In the genomic region with DNA sequence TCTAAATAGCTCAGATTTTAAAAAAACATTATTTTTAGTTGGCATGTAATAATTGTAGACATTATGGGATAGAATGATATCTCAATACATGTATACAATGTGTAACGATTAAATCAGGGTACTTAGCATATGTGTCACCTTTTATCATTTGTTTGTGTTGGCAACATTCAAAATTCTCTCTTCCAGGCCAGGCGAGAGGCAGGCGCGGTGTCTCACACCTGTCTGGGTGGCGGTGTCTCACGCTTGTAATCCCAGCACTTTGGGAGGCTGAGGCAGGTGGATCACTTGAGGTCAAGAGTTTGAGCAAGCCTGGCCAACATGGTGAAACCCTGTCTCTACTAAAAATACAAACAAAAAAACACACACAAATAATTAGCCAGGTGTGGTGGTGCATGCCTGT, we compare ENCODE assay signal across 27 cellular contexts.
A peak's percentile ranks its signal among the peaks of the same experiment; 100 is the strongest.
DNase-seq lines count a peak whose midpoint lies in the region; ATAC-seq and TF ChIP-seq lines count a peak whose summit lies in the region.
"Had no signal": no experiment of that assay in that cellular context is flagged by ENCODE, and none has a peak within 500 bp of the region (broad histone marks: within the 10 kb centered on the region; RNA-seq: fewer than 3 reads in every experiment).

No MANE protein-coding gene starts in this region.

- H3K18ac ChIP-seq in trophoblast cell (ENCODE audit: low read length) = no peak overlapping the region

- no peak overlapping the region for H3K14ac ChIP-seq in trophoblast cell (ENCODE audit: low read length)

- no peaks in the 10 kb centered on the region for H4K20me1 ChIP-seq in MM.1S (ENCODE audit: insufficient read depth, low read length)

- no peak overlapping the region for H3K27ac ChIP-seq in RWPE2 (ENCODE audit: poor library complexity, severe bottlenecking)
- no peak overlapping the region for H3K27ac ChIP-seq in trophoblast cell (ENCODE audit: low read depth, low read length)
- no peak overlapping the region for H3K27ac ChIP-seq in MM.1S (ENCODE audit: low read length)
- H3K27ac ChIP-seq: ascending aorta, cardiac muscle cell, coronary artery, heart right ventricle, neutrophil, spleen, thyroid gland had no signal

- TF ChIP-seq CTCF in RWPE2 (IDR thresholded peaks at IDR 0.05; ENCODE audit: poor library complexity, severe bottlenecking) = no peak
- TF ChIP-seq CTCF in MM.1S (IDR thresholded peaks at IDR 0.05; ENCODE audit: low read length) = no peak

- H3K79me1 ChIP-seq in trophoblast cell (ENCODE audit: low read length) = peaks cover 2% of the 10 kb centered on the region

- H3K4me2 ChIP-seq in trophoblast cell (ENCODE audit: low read length) (no peak overlapping the region), MM.1S (ENCODE audit: low read depth, low read length) (no peak overlapping the region)

- no peak overlapping the region for H4K12ac ChIP-seq in trophoblast cell (ENCODE audit: low read depth, low read length)

- H3K9me3 ChIP-seq in RWPE2 (ENCODE audit: severe bottlenecking) (no peaks in the 10 kb centered on the region), trophoblast cell (ENCODE audit: insufficient read depth, low read depth, low read length) (no peaks in the 10 kb centered on the region), MM.1S (replicated peaks; ENCODE audit: insufficient read depth, low read length) (no peaks in the 10 kb centered on the region)
- H3K9me3 ChIP-seq: ascending aorta, neutrophil, thyroid gland had no signal

- H3K36me3 ChIP-seq in RWPE2 (ENCODE audit: low read depth) = no peaks in the 10 kb centered on the region
- H3K36me3 ChIP-seq in trophoblast cell (ENCODE audit: control insufficient read depth in 1 of 2, insufficient read depth in 2 of 2, low read length in 2 of 2) = no peaks in the 10 kb centered on the region
- H3K36me3 ChIP-seq in MM.1S (replicated peaks; ENCODE audit: insufficient read depth, low read length) = no peaks in the 10 kb centered on the region
- H3K36me3 ChIP-seq: ascending aorta, cardiac muscle cell, heart right ventricle, neutrophil, spleen, thyroid gland had no signal

- no peak overlapping the region for H4K8ac ChIP-seq in trophoblast cell (ENCODE audit: low read depth, low read length)

- no CpG with 5 or more reads among the region's 6 CpGs for WGBS in trophoblast cell (ENCODE audit: extremely low coverage, insufficient coverage, insufficient read length)

- no peak overlapping the region for H2BK120ac ChIP-seq in trophoblast cell (ENCODE audit: insufficient read depth, low read length, poor library complexity)

- no peak overlapping the region for H3K4ac ChIP-seq in trophoblast cell (ENCODE audit: low read depth, low read length)

- no peaks in the 10 kb centered on the region for H3F3A ChIP-seq in MM.1S (ENCODE audit: insufficient read depth, low read length)

- H3K79me2 ChIP-seq in trophoblast cell (ENCODE audit: control insufficient read depth, insufficient read depth, low read length, poor library complexity) (no peaks in the 10 kb centered on the region), MM.1S (ENCODE audit: low read length) (no peaks in the 10 kb centered on the region)

- H3K27me3 ChIP-seq in RWPE2 (ENCODE audit: insufficient read depth, poor library complexity, severe bottlenecking) = no peaks in the 10 kb centered on the region
- no peaks in the 10 kb centered on the region for H3K27me3 ChIP-seq in trophoblast cell (ENCODE audit: insufficient read depth, low read length)
- H3K27me3 ChIP-seq in MM.1S (replicated peaks; ENCODE audit: insufficient read depth, low read length) = no peaks in the 10 kb centered on the region
- H3K27me3 ChIP-seq: ascending aorta, cardiac muscle cell, heart right ventricle, neutrophil, spleen, thyroid gland had no signal

- no peak overlapping the region for H3K9ac ChIP-seq in trophoblast cell (ENCODE audit: low read length)
- H3K9ac ChIP-seq in MM.1S (ENCODE audit: low read length) = no peak overlapping the region

- no peak overlapping the region for H2BK5ac ChIP-seq in trophoblast cell (ENCODE audit: low read depth, low read length, poor library complexity)

- peaks cover 6% of the 10 kb centered on the region for H3K4me1 ChIP-seq in RWPE2 (ENCODE audit: insufficient read depth, poor library complexity, severe bottlenecking)
- H3K4me1 ChIP-seq in trophoblast cell (ENCODE audit: control insufficient read depth in 1 of 2, insufficient read depth in 2 of 2, low read length in 2 of 2) = peaks cover 0 to 13% of the 10 kb centered on the region in 2 experiments
- no peaks in the 10 kb centered on the region for H3K4me1 ChIP-seq in MM.1S (ENCODE audit: low read length)
- H3K4me1 ChIP-seq: ascending aorta, heart right ventricle, spleen, thyroid gland had no signal

- no peak overlapping the region for H3K23ac ChIP-seq in trophoblast cell (ENCODE audit: low read length)

- H2AFZ ChIP-seq in trophoblast cell (ENCODE audit: insufficient read depth, low read length, poor library complexity) = no peak overlapping the region
- no peak overlapping the region for H2AFZ ChIP-seq in MM.1S (ENCODE audit: low read length)

- no peak overlapping the region for H3K4me3 ChIP-seq in RWPE2 (ENCODE audit: severe bottlenecking)
- no peak overlapping the region for H3K4me3 ChIP-seq in trophoblast cell (ENCODE audit: low read depth, low read length)
- H3K4me3 ChIP-seq in MM.1S (ENCODE audit: low read length) = no peak overlapping the region
- H3K4me3 ChIP-seq: ascending aorta, cardiac muscle cell, coronary artery, heart right ventricle, spleen, thyroid gland had no signal

- no peak overlapping the region for H2BK12ac ChIP-seq in trophoblast cell (ENCODE audit: low read length)

- peak; percentile 64 for ATAC-seq in RWPE2 (ENCODE audit: low read depth)
- ATAC-seq: heart right ventricle; left ventricle myocardium superior; naive thymus-derived CD4-positive, alpha-beta T cell; right cardiac atrium; T-cell had no signal

- H3K9me2 ChIP-seq in MM.1S (replicated peaks; ENCODE audit: insufficient read depth, low read length) = no peaks in the 10 kb centered on the region

- DNase-seq in NCI-H2196 (lab: John Stamatoyannopoulos, UW; ENCODE audit: unreplicated experiment) = peak; percentile 29
- DNase-seq in NCI-H2196 treated with DMSO at 0.1 percent for 48 hours (lab: John Stamatoyannopoulos, UW; ENCODE audit: unreplicated experiment) = no peak
- peak; percentile 70 for DNase-seq in NCI-H2029 (lab: John Stamatoyannopoulos, UW)
- no peak for DNase-seq in RWPE2 (ENCODE audit: low spot score)
- peak; percentile 84 to 86 for DNase-seq in trophoblast cell
- no peak for DNase-seq in cortex of kidney (lab: John Stamatoyannopoulos, UW)
- no peak for DNase-seq in MM.1S
- no peak for DNase-seq in stimulated activated CD4-positive, alpha-beta T cell treated with anti-CD3 and anti-CD28 coated beads, Interleukin-12 subunit alpha, Interleukin-12 subunit beta, amount 100 ng/mL, for 4 hours
- DNase-seq: activated B cell treated with CpG ODN at 0.5 μM for 24 hours; activated CD4-positive, alpha-beta T cell treated with anti-CD3 and anti-CD28 coated beads, Interleukin-2, amount 50 U/mL, for 1 hour; activated effector memory CD4-positive, alpha-beta T cell treated with anti-CD3 and anti-CD28 coated beads, Interleukin-2, amount 50 U/mL, for 16 hours; activated naive CD8-positive, alpha-beta T cell treated with anti-CD3 and anti-CD28 coated beads for 36 hours; activated T-cell treated with anti-CD3 and anti-CD28 coated beads, Interleukin-2, amount 50 U/mL, for 24 hours; H7; heart right ventricle; left ventricle myocardium superior; naive thymus-derived CD4-positive, alpha-beta T cell; NCI-H82; right cardiac atrium; spleen; stimulated activated CD4-positive, alpha-beta T cell treated with anti-CD3 and anti-CD28 coated beads, Interleukin-2, amount 100 ng/mL, for 48 hours; T-cell; thyroid gland had no signal

- H2AK5ac ChIP-seq in trophoblast cell (ENCODE audit: low read length) = peak overlapping the region; percentile 59

- no peak overlapping the region for H4K91ac ChIP-seq in trophoblast cell (ENCODE audit: low read depth, low read length)

Comparison
In these comparisons a context has a peak if more than half of its experiments do, and no peak if none do; other contexts are left out.
1. DNase-seq: peak in NCI-H2196 (single experiment), NCI-H2029 (single experiment) and trophoblast cell (2 of 2); none in NCI-H2196 treated with DMSO at 0.1 percent for 48 hours (single experiment), RWPE2 (single experiment), cortex of kidney (single experiment), MM.1S (single experiment) and stimulated activated CD4-positive, alpha-beta T cell treated with anti-CD3 and anti-CD28 coated beads, Interleukin-12 subunit alpha, Interleukin-12 subunit beta, amount 100 ng/mL, for 4 hours (single experiment).